1 cellular context compared by ENCODE assay signal in genomic region chr5:135019314-135019713, GRCh38.
TF ChIP-seq lines count a peak whose summit lies in the region.

No MANE protein-coding gene starts in this region.

TF ChIP-seq in K562, 482 proteins besides CTCF, POLR2A, EP300 and RAD21:
- TF ChIP-seq SMC3 (conservative IDR thresholded peaks at IDR 0.05; ENCODE audit: insufficient read depth, low read depth, low read length) (0 out of 2 replicates have a peak, but pooled peaks have one; percentile 23), DEAF1 (CRISPR knock-in tag; IDR thresholded peaks at IDR 0.05) (peak; percentile 23; the same call in 1 of the 2 replicates), ETV5 (CRISPR knock-in tag; IDR thresholded peaks at IDR 0.05; ENCODE audit: low read depth) (no peak)
